In genomic region chr11:86571273-86571948, GRCh38 we compare ENCODE assay signal across 2 cellular contexts.
A peak's percentile ranks its signal among the peaks of the same experiment; 100 is the strongest.
TF ChIP-seq lines count a peak whose summit lies in the region.

No MANE protein-coding gene starts in this region.

TF ChIP-seq in WTC11, 78 proteins besides CTCF, POLR2A, EP300 and RAD21 (continued from another document):
- TF ChIP-seq ZBTB43 (CRISPR knock-in tag; IDR thresholded peaks at IDR 0.05), result no peak
- TF ChIP-seq E2F5 (CRISPR knock-in tag; IDR thresholded peaks at IDR 0.05), result no peak
- TF ChIP-seq NR3C1 (CRISPR knock-in tag; conservative IDR thresholded peaks at IDR 0.05; ENCODE audit: low read depth), result no peak
- no peak for TF ChIP-seq ZNF423 (CRISPR knock-in tag; IDR thresholded peaks at IDR 0.05)
- no peak for TF ChIP-seq ZNF219 (CRISPR knock-in tag; IDR thresholded peaks at IDR 0.05; ENCODE audit: borderline replicate concordance)
- TF ChIP-seq ATF1 (CRISPR knock-in tag; IDR thresholded peaks at IDR 0.05), result no peak

TF ChIP-seq in HepG2, 621 proteins besides CTCF, POLR2A, EP300 and RAD21 (continued from another document):
- peak; percentile 40; the same call in 1 of the 2 replicates for TF ChIP-seq PATZ1 (CRISPR knock-in tag; IDR thresholded peaks at IDR 0.05)
